ENCODE assay signal across 3 cellular contexts in genomic region chr5:1079486-1079885, GRCh38.
"Had no signal": no experiment of that assay in that cellular context is flagged by ENCODE, and none has a peak within 500 bp of the region (broad histone marks: within the 10 kb centered on the region; RNA-seq: fewer than 3 reads in every experiment).

No MANE protein-coding gene starts in this region.

- DNase-seq: GDM1, GF-D8 had no signal

- H3K4me3 ChIP-seq: GM12878 had no signal
